8 cellular contexts compared by ENCODE assay signal in the genomic region with DNA sequence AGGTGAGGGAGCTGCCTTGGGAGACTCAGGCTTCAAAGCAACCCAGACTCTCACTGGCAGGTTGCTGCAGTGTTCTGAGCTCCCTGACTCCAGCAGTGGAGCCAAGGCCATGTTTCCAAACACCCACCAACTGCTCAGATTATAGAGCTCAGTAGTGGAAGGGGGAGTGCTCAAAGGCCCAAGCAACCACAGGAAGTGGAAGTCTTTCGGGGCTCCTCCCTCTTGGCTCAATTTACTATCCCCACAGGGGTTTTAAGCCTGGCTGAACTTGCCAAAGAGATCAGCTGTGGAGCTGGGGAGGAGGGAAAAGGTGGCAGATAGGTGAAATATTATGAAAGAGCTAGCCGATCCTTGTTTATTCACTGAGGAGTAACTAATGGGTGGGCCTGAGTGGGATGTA.
DNase-seq lines count a peak whose midpoint lies in the region; ATAC-seq and TF ChIP-seq lines count a peak whose summit lies in the region.

No MANE protein-coding gene starts in this region.

- H3K4me1 Mint-ChIP-seq in CD8-positive, alpha-beta memory T cell: peaks cover 0 to 6% (median 0%) of the 10 kb centered on the region in 3 donors

- H3K27me3 Mint-ChIP-seq in CD8-positive, alpha-beta memory T cell: peaks cover 25 to 33% of the 10 kb centered on the region in 2 donors

- no peaks in the 10 kb centered on the region for H3K9me3 Mint-ChIP-seq in CD8-positive, alpha-beta memory T cell

- POLR2A ChIA-PET in PC-9 (lab: Charles Lee; ENCODE audit: unreplicated experiment): interaction anchor here (0.6 to 0.7 kb wide), 2 partner anchors 349 to 1583 kb away, joined by 3 read pairs; no protein-coding TSS in a partner anchor
- POLR2A ChIA-PET in CD8-positive, alpha-beta memory T cell (lab: Charles Lee): no interaction called here

- ATAC-seq in HG03103 (IDR thresholded peaks at IDR 0.05; ENCODE audit: low read depth, unreplicated experiment) (peak; percentile 63), GM21367 (IDR thresholded peaks at IDR 0.05; ENCODE audit: unreplicated experiment) (no peak), GM18517 (IDR thresholded peaks at IDR 0.05; ENCODE audit: unreplicated experiment) (no peak)

- H3K4me1 ChIP-seq in PC-9 (replicated peaks; ENCODE audit: insufficient read depth): peaks cover 50% of the 10 kb centered on the region
- no peaks in the 10 kb centered on the region for H3K4me1 ChIP-seq in CD8-positive, alpha-beta memory T cell (ENCODE audit: insufficient read depth, low read length)

- H3K27ac ChIP-seq in PC-9: peak overlapping the region; percentile 67
- H3K27ac ChIP-seq in CD8-positive, alpha-beta memory T cell (ENCODE audit: low read depth, low read length): no peak overlapping the region

- peak; percentile 54 for DNase-seq in ELR (ENCODE audit: low read depth)
- peak; percentile 51 to 85 for DNase-seq in PC-9
- peak; percentile 46 for DNase-seq in iPS-NIHi7 (ENCODE audit: extremely low spot score)
- no peak for DNase-seq in OCI-M2 (lab: John Stamatoyannopoulos, UW; ENCODE audit: unreplicated experiment)
- no peak for DNase-seq in CD8-positive, alpha-beta memory T cell

- no TSS peak for BruUV-seq in PC-9 (replicated peaks; lab: Mats Ljungman, UMichigan)

- H4K20me1 ChIP-seq in PC-9 (ENCODE audit: insufficient read depth): no peaks in the 10 kb centered on the region

- no peaks in the 10 kb centered on the region for H3K27me3 ChIP-seq in PC-9 (ENCODE audit: insufficient read depth, low read depth)
- H3K27me3 ChIP-seq in CD8-positive, alpha-beta memory T cell (ENCODE audit: insufficient read depth, low read length, poor library complexity, severe bottlenecking): peaks cover 10% of the 10 kb centered on the region

- peaks cover 11% of the 10 kb centered on the region for H3K79me2 ChIP-seq in PC-9 (ENCODE audit: low read depth)

- CTCF ChIA-PET in PC-9 (lab: Charles Lee): interaction anchor here (1.3 kb wide), 1 partner anchor 22 kb away, joined by 9 read pairs; no protein-coding TSS in a partner anchor
- CTCF ChIA-PET in CD8-positive, alpha-beta memory T cell (lab: Charles Lee): no interaction called here

- intact Hi-C loops in PC-9 (cut with micrococcal nuclease; ENCODE audit: unreplicated experiment): no loop called here

- no peak for TF ChIP-seq CTCF in PC-9 (conservative IDR thresholded peaks at IDR 0.05)

- peak overlapping the region; percentile 25; the same call in 1 of the 2 replicates for H2AFZ ChIP-seq in PC-9

- H3K9me2 ChIP-seq in PC-9 (ENCODE audit: insufficient read depth): no peaks in the 10 kb centered on the region

- H3K36me3 ChIP-seq in PC-9 (ENCODE audit: low read depth): 0 out of 2 replicates have a peak, but pooled peaks cover 12% of the 10 kb centered on the region
- H3K36me3 ChIP-seq in CD8-positive, alpha-beta memory T cell (ENCODE audit: insufficient read depth, low read length): no peaks in the 10 kb centered on the region

- H3K4me3 Mint-ChIP-seq in CD8-positive, alpha-beta memory T cell: no peak overlapping the region

- peaks cover 33% of the 10 kb centered on the region for H3F3A ChIP-seq in PC-9 (ENCODE audit: insufficient read depth, low read depth)

- no peaks in the 10 kb centered on the region; the same call in 1 of the 2 replicates for H3K9me3 ChIP-seq in PC-9 (ENCODE audit: insufficient read depth, low read depth)
- H3K9me3 ChIP-seq in CD8-positive, alpha-beta memory T cell (ENCODE audit: low read length): no peaks in the 10 kb centered on the region

- no peaks in the 10 kb centered on the region for H3K36me3 Mint-ChIP-seq in CD8-positive, alpha-beta memory T cell

- no peak overlapping the region for H3K27ac Mint-ChIP-seq in CD8-positive, alpha-beta memory T cell

- H3K4me3 ChIP-seq in PC-9: 0 out of 2 replicates have a peak overlapping the region, but pooled peaks have one; percentile 11
- H3K4me3 ChIP-seq in CD8-positive, alpha-beta memory T cell (ENCODE audit: low read length): no peak overlapping the region

- H3K4me2 ChIP-seq in PC-9: peak overlapping the region; percentile 59

Comparison
In these comparisons a context has a peak if more than half of its experiments do, and no peak if none do; other contexts are left out.
1. DNase-seq: peak in ELR (single experiment), PC-9 (2 of 2) and iPS-NIHi7 (single experiment); none in OCI-M2 (single experiment) and CD8-positive, alpha-beta memory T cell (0 of 5).